Comparison of ENCODE assay signal across 8 cellular contexts in the genomic region with DNA sequence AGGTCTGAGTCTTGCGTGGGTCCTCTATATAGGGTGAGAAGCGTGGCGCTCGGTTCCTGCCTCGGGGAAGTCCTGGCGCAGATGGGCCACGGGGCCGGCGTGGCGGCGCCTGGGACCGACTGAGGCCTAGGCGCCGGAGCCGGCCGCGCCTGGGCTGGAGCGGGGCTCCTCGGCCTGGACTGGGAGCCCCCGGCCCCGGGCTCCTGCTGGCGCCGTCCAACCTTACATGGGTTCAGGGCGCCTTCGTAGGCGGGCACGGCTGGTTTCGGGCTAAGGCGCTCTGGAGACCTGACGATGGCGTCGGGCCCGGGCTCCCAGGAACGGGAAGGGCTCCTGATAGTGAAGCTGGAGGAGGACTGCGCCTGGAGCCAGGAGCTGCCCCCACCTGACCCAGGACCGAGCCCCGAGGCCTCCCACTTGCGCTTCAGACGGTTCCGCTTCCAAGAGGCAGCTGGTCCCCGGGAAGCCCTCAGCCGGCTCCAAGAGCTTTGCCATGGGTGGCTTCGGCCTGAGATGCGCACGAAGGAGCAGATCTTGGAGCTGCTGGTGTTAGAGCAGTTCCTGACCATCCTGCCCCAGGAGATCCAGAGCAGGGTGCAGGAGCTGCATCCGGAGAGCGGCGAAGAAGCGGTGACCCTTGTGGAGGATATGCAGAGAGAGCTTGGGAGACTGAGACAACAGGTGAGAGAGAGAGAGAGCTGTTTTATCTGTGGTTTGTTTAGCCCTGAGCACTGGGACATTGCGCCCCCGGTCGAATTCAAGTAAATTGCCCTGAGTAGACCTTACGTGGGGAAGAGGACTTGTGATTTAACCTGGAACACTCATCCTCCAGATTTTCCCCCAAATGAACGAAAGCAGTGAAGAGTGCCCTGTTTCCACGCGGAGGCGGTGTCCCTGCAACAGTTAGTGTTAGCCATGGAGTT. TPM values are rescaled to one million over a fixed set of nuclear protein-coding genes. Genes with fewer than 3 reads are reported as not detected.
A peak's percentile ranks its signal among the peaks of the same experiment; 100 is the strongest.
DNase-seq lines count a peak whose midpoint lies in the region; ATAC-seq and TF ChIP-seq lines count a peak whose summit lies in the region.

No MANE protein-coding gene starts in this region.

- H3K36me3 Mint-ChIP-seq in Calu3 (ENCODE audit: insufficient read depth, unreplicated experiment) = peaks cover 67% of the 10 kb centered on the region
- peaks cover 19% of the 10 kb centered on the region for H3K36me3 Mint-ChIP-seq in IgD-negative memory B cell

- peaks cover 17 to 45% of the 10 kb centered on the region in 2 donors for H3K36me3 ChIP-seq in muscle layer of duodenum (ENCODE audit: control insufficient read depth in 1 of 2, insufficient read depth in 2 of 2, low read length in 2 of 2)

- H3K27ac Mint-ChIP-seq in Calu3 (ENCODE audit: unreplicated experiment) (peak overlapping the region; percentile 95), IgD-negative memory B cell (peak overlapping the region; percentile 91 to 98 (median 98))

- no peak for DNase-seq in Calu3
- peak; percentile 20 for DNase-seq in choroid plexus epithelial cell (ENCODE audit: low read depth)
- DNase-seq in AML-193 (lab: John Stamatoyannopoulos, UW) = no peak
- no peak for DNase-seq in SW 1271 (lab: John Stamatoyannopoulos, UW)

- no peak for TF ChIP-seq CTCF in Calu3 (IDR thresholded peaks at IDR 0.05; ENCODE audit: unreplicated experiment)
- TF ChIP-seq CTCF in choroid plexus epithelial cell (conservative IDR thresholded peaks at IDR 0.05; ENCODE audit: low read depth, low read length) = peak; percentile 12

- H3K4me3 Mint-ChIP-seq in Calu3 (ENCODE audit: low read depth, unreplicated experiment) = peak overlapping the region; percentile 90
- peak overlapping the region; percentile 92 to 99 (median 94) for H3K4me3 Mint-ChIP-seq in IgD-negative memory B cell

- BruUV-seq in Calu3 (replicated peaks; lab: Mats Ljungman, UMichigan) = TSS peak; percentile 33

- H3K4me1 ChIP-seq in muscle layer of duodenum (ENCODE audit: control insufficient read depth in 1 of 2, insufficient read depth in 2 of 2, low read length in 2 of 2) = peaks cover 0 to 25% of the 10 kb centered on the region in 2 donors

- peak overlapping the region; percentile 97 for H3K27ac ChIP-seq in muscle layer of duodenum (ENCODE audit: low read length)

- CTCF ChIA-PET in Calu3 (lab: Charles Lee) = interaction anchor here (1.3 kb wide), 2 partner anchors 17 to 40 kb away, joined by 5 read pairs; no protein-coding TSS in a partner anchor

- H3K4me3 ChIP-seq in choroid plexus epithelial cell (ENCODE audit: low read depth, low read length) (peak overlapping the region; percentile 89), muscle layer of duodenum (ENCODE audit: low read depth in 1 of 2, low read length in 2 of 2) (peak overlapping the region; percentile 77 to 100)

- peaks cover under 1 to 18% of the 10 kb centered on the region in 2 donors for H3K9me3 ChIP-seq in muscle layer of duodenum (ENCODE audit: control insufficient read depth in 1 of 2, low read length in 2 of 2)

- H3K27me3 Mint-ChIP-seq in Calu3 (ENCODE audit: unreplicated experiment) = peaks cover 3% of the 10 kb centered on the region
- no peaks in the 10 kb centered on the region for H3K27me3 Mint-ChIP-seq in IgD-negative memory B cell

- ATAC-seq in GM21737 (IDR thresholded peaks at IDR 0.05; ENCODE audit: unreplicated experiment) = no peak
- ATAC-seq in GM18511 (IDR thresholded peaks at IDR 0.05; ENCODE audit: unreplicated experiment) = no peak

- no peaks in the 10 kb centered on the region for H3K27me3 ChIP-seq in muscle layer of duodenum (ENCODE audit: low read depth, low read length)

- H3K9me3 Mint-ChIP-seq in Calu3 (ENCODE audit: low read depth, unreplicated experiment) = no peaks in the 10 kb centered on the region
- H3K9me3 Mint-ChIP-seq in IgD-negative memory B cell = peaks cover 5 to 7% (median 7%) of the 10 kb centered on the region in 3 donors

- peaks cover 10% of the 10 kb centered on the region for H3K4me1 Mint-ChIP-seq in Calu3 (ENCODE audit: low read depth, unreplicated experiment)
- H3K4me1 Mint-ChIP-seq in IgD-negative memory B cell = peaks cover 19 to 25% (median 21%) of the 10 kb centered on the region in 3 donors

- intact Hi-C loops in Calu3 (cut with micrococcal nuclease; ENCODE audit: unreplicated experiment) = loop anchor here (10.0 kb wide), 1 partner anchor 221 kb away; the partner anchor contains the start of gene CLUAP1

RNA-seq across cellular contexts. Expression of gene ZNF263, which starts 0.5 kb away (rescaled TPM):
- total RNA-seq in Calu3 (2022) = 46.9 and 51.2 TPM in 2 replicates
- 61.3 TPM for polyA plus RNA-seq in IgD-negative memory B cell

RNA-seq across cellular contexts. Expression of gene TIGD7, which starts 21.4 kb away (rescaled TPM):
- 9.3 and 10.3 TPM in 2 replicates for total RNA-seq in Calu3 (2022)
- 4.4 TPM for polyA plus RNA-seq in IgD-negative memory B cell

RNA-seq across cellular contexts. Expression of gene ZNF75A, which starts 21.5 kb away (rescaled TPM):
- 46.8 and 50.5 TPM in 2 replicates for total RNA-seq in Calu3 (2022)
- polyA plus RNA-seq in IgD-negative memory B cell = 27.1 TPM

RNA-seq across cellular contexts. Expression of gene MEFV, which starts 27.4 kb away (rescaled TPM):
- total RNA-seq in Calu3 (2022) = not detected in 2 replicates
- not detected for polyA plus RNA-seq in IgD-negative memory B cell

RNA-seq across cellular contexts. Expression of gene ZNF200, which starts 48.8 kb away (rescaled TPM):
- total RNA-seq in Calu3 (2022) = 12.7 and 14.6 TPM in 2 replicates
- polyA plus RNA-seq in IgD-negative memory B cell = 8.3 TPM
